ENCODE assay signal across 1 cellular context in the genomic region with DNA sequence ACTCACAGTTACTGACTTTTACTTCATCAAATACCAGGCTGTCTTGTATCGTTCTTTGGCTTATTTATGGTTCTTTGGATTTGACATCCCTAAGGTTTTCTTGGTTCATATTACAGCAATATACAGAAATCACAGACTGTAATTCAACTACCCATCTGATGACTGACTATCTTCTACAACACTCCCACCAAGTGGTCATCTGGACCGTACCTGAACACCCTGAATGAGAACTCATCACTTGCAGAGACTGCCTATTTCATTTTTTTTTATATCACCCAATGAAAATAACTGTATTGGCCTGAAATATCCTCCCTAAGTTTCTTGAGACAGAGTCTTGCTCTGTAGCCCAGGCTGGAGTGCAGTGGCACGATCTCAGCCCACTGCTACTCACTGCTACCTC.
TF ChIP-seq lines count a peak whose summit lies in the region.

No MANE protein-coding gene starts in this region.

TF ChIP-seq in GM12878, 131 proteins besides CTCF, POLR2A, EP300 and RAD21:
- TF ChIP-seq FOS (IDR thresholded peaks at IDR 0.05; ENCODE audit: borderline replicate concordance, extremely low read depth, insufficient read length) (no peak), SMC3 (IDR thresholded peaks at IDR 0.05; ENCODE audit: borderline replicate concordance, low read length) (peak; percentile 55; the same call in 1 of the 2 replicates)
TF ChIP-seq in GM12878: peak in this region for 1.
